ENCODE assay signal across 8 cellular contexts in the genomic region with DNA sequence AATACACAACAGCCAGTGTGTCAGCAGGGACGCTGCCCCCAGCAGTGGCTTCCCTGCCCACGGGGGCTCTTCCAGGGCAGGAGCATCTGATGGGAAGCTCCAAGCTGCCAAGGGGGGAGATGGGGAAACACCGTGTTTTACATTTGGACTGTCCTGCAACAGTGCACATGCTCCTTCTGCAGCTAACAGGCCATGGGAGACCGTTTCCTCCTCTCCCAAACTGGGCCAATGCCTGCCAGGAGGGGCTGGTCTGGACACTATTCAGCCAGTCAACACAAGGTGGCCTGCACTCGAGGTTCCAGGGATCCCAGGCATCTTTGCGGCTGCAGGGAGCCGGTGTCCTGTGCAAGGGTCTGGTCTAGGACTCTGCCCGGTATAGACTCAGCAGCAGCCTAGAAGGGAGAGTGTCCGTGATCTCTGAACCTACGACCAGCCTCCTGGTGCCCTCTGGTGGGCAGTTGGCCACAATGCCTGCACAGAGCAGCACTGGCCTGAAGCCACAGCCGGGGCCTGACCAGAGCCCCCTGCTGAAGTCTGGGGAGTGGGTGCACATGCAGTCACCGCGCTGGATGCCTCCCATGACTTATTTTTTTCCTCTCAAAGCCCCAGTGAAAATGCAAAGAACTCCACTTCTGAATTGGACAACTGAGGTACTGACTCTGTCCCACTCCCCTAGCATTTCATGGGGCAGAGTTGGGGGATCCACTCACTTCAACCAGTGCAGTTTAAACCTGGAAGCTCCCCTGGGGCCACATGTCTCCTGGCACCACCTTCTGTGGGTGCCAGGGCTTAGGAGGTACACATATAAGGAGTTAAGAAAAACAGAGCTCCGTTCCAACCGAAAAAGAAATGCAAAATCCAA. TPM values are rescaled to one million over a fixed set of nuclear protein-coding genes. Genes with fewer than 3 reads are reported as not detected.
DNase-seq lines count a peak whose midpoint lies in the region; ATAC-seq and TF ChIP-seq lines count a peak whose summit lies in the region.

No MANE protein-coding gene starts in this region.

- peaks cover 0 to 42% (median 19%) of the 10 kb centered on the region in 3 donors for H3K36me3 ChIP-seq in tibial nerve

- H3K4me3 ChIP-seq in fibroblast of mammary gland (ENCODE audit: control insufficient read depth, low read depth, low read length) (no peak overlapping the region), tibial nerve (no peak overlapping the region)

- no peaks in the 10 kb centered on the region for H3K27me3 Mint-ChIP-seq in nephron progenitor cell (ENCODE audit: low read depth, poor library complexity)

- TF ChIP-seq EP300 in tibial nerve (IDR thresholded peaks at IDR 0.05): no peak

- no peak overlapping the region for H3K27ac ChIP-seq in tibial nerve

- H3K9me3 Mint-ChIP-seq in nephron progenitor cell: no peaks in the 10 kb centered on the region

- no peaks in the 10 kb centered on the region for H3K9me3 ChIP-seq in tibial nerve

- DNase-seq in C1 segment of cervical spinal cord (lab: John Stamatoyannopoulos, UW) (peak in 11 of 14 donors; percentile 7 to 45 (median 21)), NCI-H460 (ENCODE audit: extremely low read depth, low read depth) (peak; percentile 50), fibroblast of mammary gland (ENCODE audit: low read depth) (peak; percentile 54), nephron progenitor cell (peak; percentile 86), tibial nerve (ENCODE audit: low spot score in 2 of 2) (peak; percentile 39 to 47)
- peak; percentile 77 for DNase-seq in activated CD8-positive, alpha-beta memory T cell treated with anti-CD3 and anti-CD28 coated beads, Interleukin-2, amount 50 U/mL, for 48 hours

- ATAC-seq in GM19467 (IDR thresholded peaks at IDR 0.05; ENCODE audit: unreplicated experiment): peak; percentile 51
- ATAC-seq in HG03432 (IDR thresholded peaks at IDR 0.05; ENCODE audit: unreplicated experiment): no peak

- H3K27me3 ChIP-seq in tibial nerve: no peaks in the 10 kb centered on the region

- peaks cover 29% of the 10 kb centered on the region for H3K4me1 Mint-ChIP-seq in nephron progenitor cell

- no peak overlapping the region for H3K27ac Mint-ChIP-seq in nephron progenitor cell

- H3K4me3 Mint-ChIP-seq in nephron progenitor cell: no peak overlapping the region

- peaks cover 47% of the 10 kb centered on the region for H3K36me3 Mint-ChIP-seq in nephron progenitor cell (ENCODE audit: low read depth)

- TF ChIP-seq CTCF in fibroblast of mammary gland (conservative IDR thresholded peaks at IDR 0.05; ENCODE audit: control insufficient read depth, insufficient read depth, low read depth, low read length) (peak; percentile 72), nephron progenitor cell (IDR thresholded peaks at IDR 0.05) (peak; percentile 77), tibial nerve (IDR thresholded peaks at IDR 0.05) (peak; percentile 54 to 73 (median 63))

- 42 to 45% methylated on average over 14 of the region's 15 CpGs for WGBS in tibial nerve, 2 donors

- no peak for TF ChIP-seq POLR2A in tibial nerve (IDR thresholded peaks at IDR 0.05)

- H3K4me1 ChIP-seq in tibial nerve: no peaks in the 10 kb centered on the region

RNA-seq across cellular contexts. Expression of a gene that starts 33.3 kb away (rescaled TPM):
- 72.6 and 75.0 TPM in 2 replicates for total RNA-seq in NCI-H460 (2014; rRNA removed; shearing (Covaris generic))
- polyA plus RNA-seq in NCI-H460 (2014; cell fraction: nucleus; rRNA removed): 88.2 and 113 TPM in 2 replicates
- 10 to 100 TPM; 27.1 to 44.1 (median 30.1) TPM for total RNA-seq in tibial nerve

RNA-seq across cellular contexts. Expression of a gene that starts 34.1 kb away (rescaled TPM):
- total RNA-seq in NCI-H460 (2014; rRNA removed; shearing (Covaris generic)): not detected in 2 replicates
- not detected in 2 replicates for polyA plus RNA-seq in NCI-H460 (2014; cell fraction: nucleus; rRNA removed)
- not detected for total RNA-seq in tibial nerve

Comparison
In these comparisons a context has a peak if more than half of its experiments do, and no peak if none do; other contexts are left out.
1. DNase-seq: peak in every context shown above with its lines; median percentile 86 in nephron progenitor cell; 77 in activated CD8-positive, alpha-beta memory T cell treated with anti-CD3 and anti-CD28 coated beads, Interleukin-2, amount 50 U/mL, for 48 hours; 54 in fibroblast of mammary gland; 50 in NCI-H460; 43 in tibial nerve; 21 in C1 segment of cervical spinal cord.